ENCODE assay signal across 10 cellular contexts in the genomic region with DNA sequence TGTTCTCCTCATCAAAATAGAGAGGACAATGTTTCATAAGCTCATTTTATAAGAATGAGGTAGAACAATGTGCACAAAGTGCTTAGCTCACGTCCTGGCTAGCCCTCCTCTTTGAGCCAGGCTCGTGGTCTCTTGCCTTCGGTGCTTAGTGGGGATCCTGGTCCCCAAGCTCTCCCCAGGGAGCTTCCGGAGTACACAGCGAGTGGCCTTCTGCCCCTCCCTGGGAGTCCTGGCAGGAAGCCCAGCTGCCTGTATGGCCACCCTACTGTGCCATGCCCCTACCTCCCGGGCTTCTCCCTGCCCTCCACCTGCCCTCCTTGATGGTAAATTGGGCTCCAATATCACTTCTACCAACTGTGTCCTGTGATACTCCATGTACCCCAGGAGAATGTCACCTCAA. TPM values are rescaled to one million over a fixed set of nuclear protein-coding genes. Genes with fewer than 3 reads are reported as not detected.
A peak's percentile ranks its signal among the peaks of the same experiment; 100 is the strongest.
DNase-seq lines count a peak whose midpoint lies in the region; ATAC-seq, FAIRE-seq and TF ChIP-seq lines count a peak whose summit lies in the region.
"Had no signal": no experiment of that assay in that cellular context is flagged by ENCODE, and none has a peak within 500 bp of the region (broad histone marks: within the 10 kb centered on the region; RNA-seq: fewer than 3 reads in every experiment).

No MANE protein-coding gene starts in this region.

- no peak for ATAC-seq in CD4-positive, alpha-beta T cell (ENCODE audit: poor library complexity)
- ATAC-seq in naive B cell (ENCODE audit: low read depth in 2 of 2) (no peak), GM19452 (IDR thresholded peaks at IDR 0.05; ENCODE audit: unreplicated experiment) (no peak), GM21717 (IDR thresholded peaks at IDR 0.05; ENCODE audit: unreplicated experiment) (no peak)

- peak overlapping the region; percentile 95 for H3K27ac Mint-ChIP-seq in CD4-positive, alpha-beta T cell
- H3K27ac Mint-ChIP-seq in naive B cell: peak overlapping the region; percentile 97 to 99 (median 98)

- H3K9me3 ChIP-seq in CD4-positive, alpha-beta T cell (ENCODE audit: control insufficient read depth, low read length): no peaks in the 10 kb centered on the region

- H3K27me3 Mint-ChIP-seq in CD4-positive, alpha-beta T cell: no peaks in the 10 kb centered on the region
- no peaks in the 10 kb centered on the region for H3K27me3 Mint-ChIP-seq in naive B cell

- FAIRE-seq in GM19239 (lab: Jason Lieb, UNC): peak; percentile 74
- FAIRE-seq: endothelial cell of umbilical vein, RCC 7860 had no signal

- DNase-seq in CD4-positive, alpha-beta T cell: no peak
- no peak for DNase-seq in GM19239 (ENCODE audit: insufficient read length, low spot score)
- peak; percentile 79 for DNase-seq in activated CD8-positive, alpha-beta memory T cell treated with anti-CD3 and anti-CD28 coated beads, Interleukin-2, amount 50 U/mL, for 48 hours
- DNase-seq in naive B cell: no peak
- DNase-seq in NCI-H1436 treated with DMSO at 0.1 percent for 48 hours (lab: John Stamatoyannopoulos, UW): no peak
- DNase-seq in GM19238 (ENCODE audit: insufficient read length, low spot score): no peak

- TF ChIP-seq CTCF in CD4-positive, alpha-beta T cell (IDR thresholded peaks at IDR 0.05): no peak

- H3K4me3 Mint-ChIP-seq in CD4-positive, alpha-beta T cell: peak overlapping the region; percentile 93
- peak overlapping the region; percentile 96 to 99 (median 98) for H3K4me3 Mint-ChIP-seq in naive B cell

- H3K9me3 Mint-ChIP-seq in CD4-positive, alpha-beta T cell: no peaks in the 10 kb centered on the region
- no peaks in the 10 kb centered on the region for H3K9me3 Mint-ChIP-seq in naive B cell

- H3K27ac ChIP-seq in CD4-positive, alpha-beta T cell (ENCODE audit: low read depth, low read length): peak overlapping the region; percentile 90

- peaks cover 81% of the 10 kb centered on the region for H3K4me1 Mint-ChIP-seq in CD4-positive, alpha-beta T cell (ENCODE audit: low read depth)
- peaks cover 54 to 73% (median 63%) of the 10 kb centered on the region in 3 donors for H3K4me1 Mint-ChIP-seq in naive B cell

- POLR2A ChIA-PET in CD4-positive, alpha-beta T cell (lab: Charles Lee): interaction anchor here (0.9 to 16.1 kb wide), 8 partner anchors 8 to 396 kb away, joined by 3 to 321 read pairs (median 11); a partner anchor contains a TSS

- no peaks in the 10 kb centered on the region for H3K27me3 ChIP-seq in CD4-positive, alpha-beta T cell (ENCODE audit: control insufficient read depth, insufficient read depth, low read length)

- intact Hi-C loops in CD4-positive, alpha-beta T cell (cut with DNase I, micrococcal nuclease): no loop called here

- peaks cover 67% of the 10 kb centered on the region for H3K36me3 Mint-ChIP-seq in CD4-positive, alpha-beta T cell (ENCODE audit: low read depth)
- H3K36me3 Mint-ChIP-seq in naive B cell: no peaks in the 10 kb centered on the region

- CTCF ChIA-PET in CD4-positive, alpha-beta T cell (lab: Charles Lee): interaction anchor here (1.3 kb wide), 1 partner anchor 71 kb away, joined by 4 read pairs; no protein-coding TSS in a partner anchor

RNA-seq across cellular contexts. Expression of a gene that starts 0.9 kb away (rescaled TPM):
- total RNA-seq in CD4-positive, alpha-beta T cell: 100 to 1,000 TPM; 155 to 157 TPM
- 100 to 1,000 TPM in 3 of 6 donors, 10 to 100 TPM in 3; 83.1 to 151 (median 99.6) TPM for polyA plus RNA-seq in naive B cell (ENCODE audit: low read depth in 6 of 6)
- polyA plus RNA-seq: endothelial cell of umbilical vein had no signal

RNA-seq across cellular contexts. Expression of a gene that starts 22.0 kb away (rescaled TPM):
- total RNA-seq in CD4-positive, alpha-beta T cell: 10 to 100 TPM; 48.8 to 52.8 TPM
- 100 to 1,000 TPM in 2 of 6 donors, 10 to 100 TPM in 4; 69.3 to 136 (median 77.3) TPM for polyA plus RNA-seq in naive B cell (ENCODE audit: low read depth in 6 of 6)
